In genomic region chr14:86012391-86012790, GRCh38 we compare ENCODE assay signal across 29 cellular contexts.
"Had no signal": no experiment of that assay in that cellular context is flagged by ENCODE, and none has a peak within 500 bp of the region (broad histone marks: within the 10 kb centered on the region; RNA-seq: fewer than 3 reads in every experiment).

No MANE protein-coding gene starts in this region.

- H3K4me3 Mint-ChIP-seq: dendritic cell treated with granulocyte-macrophage colony-stimulating factor and Interleukin-4, amounts not matched to agents 40 ng/mL and 50 ng/mL, for 4 days; effector memory CD8-positive, alpha-beta T cell; endodermal cell; immature natural killer cell; mesothelial cell of epicardium; naive B cell had no signal

- H3K79me2 ChIP-seq: hepatocyte had no signal

- DNase-seq: colonic mucosa; cortex of kidney; effector CD8-positive, alpha-beta T cell; effector memory CD8-positive, alpha-beta T cell; endodermal cell; erythroblast; esophagus squamous epithelium; foreskin fibroblast; foreskin melanocyte; gastrocnemius medialis; glutamatergic neuron; heart left ventricle; hypothalamus; immature natural killer cell; islet precursor cell; kidney; kidney glomerular epithelial cell; left colon; left lung; left ventricle myocardium superior; lower lobe of right lung; mesenchymal stem cell; mucosa of descending colon; naive B cell had no signal

- H3K27ac Mint-ChIP-seq: dendritic cell treated with granulocyte-macrophage colony-stimulating factor and Interleukin-4, amounts not matched to agents 40 ng/mL and 50 ng/mL, for 4 days; endodermal cell; mesothelial cell of epicardium; naive B cell had no signal

- H3K4me3 ChIP-seq: colonic mucosa, esophagus squamous epithelium, gastrocnemius medialis, heart left ventricle, hepatocyte, left lung, lower lobe of right lung, mucosa of descending colon had no signal

- H3K27me3 ChIP-seq: colonic mucosa, esophagus squamous epithelium, gastrocnemius medialis, heart left ventricle, hepatocyte, left lung had no signal

- H2AFZ ChIP-seq: hepatocyte had no signal

- H3K4me1 ChIP-seq: colonic mucosa, esophagus squamous epithelium, gastrocnemius medialis, heart left ventricle, left lung, lower lobe of right lung had no signal

- H3K27me3 Mint-ChIP-seq: dendritic cell treated with granulocyte-macrophage colony-stimulating factor and Interleukin-4, amounts not matched to agents 40 ng/mL and 50 ng/mL, for 4 days; effector memory CD8-positive, alpha-beta T cell; naive B cell had no signal

- H3K36me3 Mint-ChIP-seq: mesothelial cell of epicardium had no signal

- ATAC-seq: effector memory CD8-positive, alpha-beta T cell; esophagus mucosa; gastrocnemius medialis; heart left ventricle; left colon; left lung; left ventricle myocardium superior; lower lobe of right lung; mucosa of descending colon had no signal

- H3K36me3 ChIP-seq: colonic mucosa, esophagus squamous epithelium, gastrocnemius medialis, heart left ventricle, left lung, lower lobe of right lung had no signal

- H3K4me2 ChIP-seq: hepatocyte had no signal

- H3K9me3 Mint-ChIP-seq: dendritic cell treated with granulocyte-macrophage colony-stimulating factor and Interleukin-4, amounts not matched to agents 40 ng/mL and 50 ng/mL, for 4 days; effector memory CD8-positive, alpha-beta T cell; endodermal cell; immature natural killer cell had no signal

- H3K27ac ChIP-seq: colonic mucosa, epithelial cell of prostate, esophagus squamous epithelium, gastrocnemius medialis, heart left ventricle, hepatocyte, left lung, lower lobe of right lung had no signal
